ENCODE assay signal across 9 cellular contexts in genomic region chr11:60345489-60345888, GRCh38. TPM values are rescaled to one million over a fixed set of nuclear protein-coding genes. Genes with fewer than 3 reads are reported as not detected.
DNase-seq lines count a peak whose midpoint lies in the region; ATAC-seq, FAIRE-seq and TF ChIP-seq lines count a peak whose summit lies in the region.
"Had no signal": no experiment of that assay in that cellular context is flagged by ENCODE, and none has a peak within 500 bp of the region (broad histone marks: within the 10 kb centered on the region; RNA-seq: fewer than 3 reads in every experiment).

No MANE protein-coding gene starts in this region.

- H3K9me3 Mint-ChIP-seq in neural crest cell, result peaks cover 2% of the 10 kb centered on the region

- no peak overlapping the region for H3K4me3 Mint-ChIP-seq in neural crest cell

- no peaks in the 10 kb centered on the region for H3K79me2 ChIP-seq in K562 (ENCODE audit: control insufficient read depth, insufficient read depth, low read length)

- TF ChIP-seq CTCF in K562 (IDR thresholded peaks at IDR 0.05 in 2 of 3, conservative IDR thresholded peaks at IDR 0.05 in 1 of 3; ENCODE audit: insufficient read depth in 2 of 3, low read depth in 1 of 3, low read length in 3 of 3) (peak; percentile 61 to 68 (median 62)), neural crest cell (conservative IDR thresholded peaks at IDR 0.05) (peak; percentile 56)

- DNase-seq in NCI-H146 (lab: John Stamatoyannopoulos, UW) (peak; percentile 8), NCI-H146 treated with DMSO at 0.1 percent for 48 hours (lab: John Stamatoyannopoulos, UW; ENCODE audit: unreplicated experiment) (no peak), KBM-7 (peak; percentile 50), K562 (ENCODE audit: extremely low read depth in 1 of 4, low spot score in 3 of 4) (peak in 2 of 4 experiments; percentile 18 to 52), neural crest cell (ENCODE audit: low read depth, low spot score) (peak; percentile 20), HuH-7.5 (ENCODE audit: low spot score) (no peak)
- no peak for DNase-seq in activated CD4-positive, CD25-positive, alpha-beta regulatory T cell (lab: John Stamatoyannopoulos, UW)

- FAIRE-seq in K562 (lab: Jason Lieb, UNC), result peak; percentile 57

- H3K27me3 ChIP-seq in K562 (ENCODE audit: control insufficient read depth in 2 of 2, insufficient read depth in 2 of 2, low read length in 2 of 2), result no peaks in the 10 kb centered on the region

- intact Hi-C loops in K562 (cut with micrococcal nuclease), result no loop called here

- no peaks in the 10 kb centered on the region for H3K4me1 ChIP-seq in K562 (replicated peaks in 1 of 2; ENCODE audit: control insufficient read depth in 2 of 2, insufficient read depth in 2 of 2, low read length in 2 of 2)

- no peak overlapping the region for H3K27ac ChIP-seq in K562 (ENCODE audit: extremely low read depth, low read depth, low read length)

- H3K36me3 ChIP-seq in K562 (ENCODE audit: control insufficient read depth, insufficient read depth, low read length), result no peaks in the 10 kb centered on the region

- H3K27ac Mint-ChIP-seq in neural crest cell (ENCODE audit: unreplicated experiment), result no peak overlapping the region

- no peak overlapping the region for H2AFZ ChIP-seq in K562 (ENCODE audit: low read depth, low read length)

- H3K9ac ChIP-seq in K562 (ENCODE audit: insufficient read depth in 1 of 2, low read depth in 2 of 2, low read length in 2 of 2), result no peak overlapping the region

- no peaks in the 10 kb centered on the region for H4K20me1 ChIP-seq in K562 (replicated peaks; ENCODE audit: control insufficient read depth, insufficient read depth, low read length)

- H3K36me3 Mint-ChIP-seq in neural crest cell (ENCODE audit: low read depth), result no peaks in the 10 kb centered on the region

- H3K9me3 ChIP-seq in K562 (replicated peaks; ENCODE audit: control insufficient read depth, insufficient read depth, low read depth, low read length), result no peaks in the 10 kb centered on the region

- H3K4me2 ChIP-seq in K562 (ENCODE audit: insufficient read depth, low read length), result no peak overlapping the region

- H3K27me3 Mint-ChIP-seq in neural crest cell (ENCODE audit: low read depth), result no peaks in the 10 kb centered on the region

- ATAC-seq in K562 (peak; percentile 83), HG02588 (IDR thresholded peaks at IDR 0.05; ENCODE audit: unreplicated experiment) (no peak)

- no TSS peak for BruUV-seq in K562 (replicated peaks; lab: Mats Ljungman, UMichigan)

- H3K4me1 Mint-ChIP-seq in neural crest cell, result peaks cover 7% of the 10 kb centered on the region

- in situ Hi-C loops in KBM-7 (cut with MboI; ENCODE audit: low pct_unique_long_range_greater_than_20kb, low sequenced_read_pairs), result loop anchor here (10.0 kb wide), 1 partner anchor 139 kb away; no protein-coding TSS in a partner anchor
- in situ Hi-C loops in K562 (cut with MboI), result no loop called here

- CTCF ChIA-PET in K562 (lab: Yijun Ruan, JAX; ENCODE audit: low intra/inter-chr PET ratio), result no interaction called here

- H3K4me3 ChIP-seq in K562, result no peak overlapping the region

- TF ChIP-seq EP300 in K562 (IDR thresholded peaks at IDR 0.05; ENCODE audit: low read length), result no peak

- POLR2A ChIA-PET in K562 (lab: Yijun Ruan, JAX), result interaction anchor here (0.6 kb wide), 2 partner anchors 13 to 677 kb away, joined by 3 read pairs; partner anchors contain the start of gene PATL1

- TF ChIP-seq POLR2A in K562 (conservative IDR thresholded peaks at IDR 0.05), result no peak

- no peaks in the 10 kb centered on the region for H3K9me1 ChIP-seq in K562 (ENCODE audit: control insufficient read depth, insufficient read depth, low read length)

- peak; percentile 39 to 62 for TF ChIP-seq RAD21 in K562 (CRISPR knock-in tag; conservative IDR thresholded peaks at IDR 0.05 in 1 of 2, IDR thresholded peaks at IDR 0.05 in 1 of 2)

TF ChIP-seq in K562, 482 proteins besides CTCF, POLR2A, EP300 and RAD21 (continues in another document):
- TF ChIP-seq IRF2 (CRISPR knock-in tag; IDR thresholded peaks at IDR 0.05), result no peak
- peak; percentile 30; the same call in 1 of the 2 replicates for TF ChIP-seq SMC3 (conservative IDR thresholded peaks at IDR 0.05; ENCODE audit: insufficient read depth, low read depth, low read length)
- no peak for TF ChIP-seq BCL6 (CRISPR knock-in tag; IDR thresholded peaks at IDR 0.05)
- TF ChIP-seq MITF (IDR thresholded peaks at IDR 0.05), result no peak

RNA-seq across cellular contexts. Expression of gene MS4A6E, which starts 18.4 kb away (rescaled TPM):
- total RNA-seq in K562 (2011; cell fraction: chromatin; rRNA removed; ENCODE audit: low replicate concordance), result not detected in 2 replicates
- total RNA-seq in K562 (2011; cell fraction: nucleolus; rRNA removed), result not detected in 2 replicates
- not detected in 2 replicates for total RNA-seq in K562 (2011; cell fraction: nucleoplasm; rRNA removed)
- total RNA-seq in K562 (2014; rRNA removed) (not detected in 2 replicates), K562 (2014; rRNA removed; fragmentation: Illumina TruSeq; extraction: Trizol) (not detected in 2 replicates), K562 (2015; rRNA removed; fragmentation: Illumina TruSeq; extraction: Trizol) (not detected in 2 replicates), K562 (2021) (not detected in 2 replicates), neural crest cell (not detected in 2 replicates)
- polyA plus RNA-seq in K562 (2011; rRNA removed) (0.46 TPM in 1 of 2 replicates, not detected in the other), K562 (2014; fragmentation: Illumina TruSeq; extraction: Trizol) (not detected in 2 replicates), K562 (2014; fragmentation: Nextera tagmentation; extraction: Ambion mirVana) (under 1 TPM; 0.13 to 0.15 TPM), K562 (2014; rRNA removed) (not detected in 2 replicates)
- 0.63 TPM in 1 of 2 replicates, not detected in the other for polyA plus RNA-seq in K562 (2011; cell fraction: cytosol; rRNA removed)
- polyA plus RNA-seq in K562 (2011; cell fraction: nucleus; rRNA removed), result 0.59 TPM in 1 of 2 replicates, not detected in the other
- not detected in 2 replicates for polyA plus RNA-seq in K562 (2012)
- polyA minus RNA-seq in K562 (2011; rRNA and poly(A)+ RNA removed), result not detected in 2 replicates
- not detected in 2 replicates for polyA minus RNA-seq in K562 (2011; cell fraction: cytosol; rRNA and poly(A)+ RNA removed)
- polyA minus RNA-seq in K562 (2011; cell fraction: nucleus; rRNA and poly(A)+ RNA removed), result not detected in 2 replicates
- polyA plus RNA-seq: AG04450 had no signal

RNA-seq across cellular contexts. Expression of gene MS4A7, which starts 32.8 kb away (rescaled TPM):
- total RNA-seq in K562 (2011; cell fraction: chromatin; rRNA removed; ENCODE audit: low replicate concordance), result not detected in 2 replicates
- total RNA-seq in K562 (2011; cell fraction: nucleolus; rRNA removed), result not detected in 2 replicates
- total RNA-seq in K562 (2011; cell fraction: nucleoplasm; rRNA removed), result not detected in 2 replicates
- not detected in 2 replicates for total RNA-seq in K562 (2014; rRNA removed)
- total RNA-seq in K562 (2014; rRNA removed; fragmentation: Illumina TruSeq; extraction: Trizol), result not detected in 2 replicates
- not detected in 2 replicates for total RNA-seq in K562 (2015; rRNA removed; fragmentation: Illumina TruSeq; extraction: Trizol)
- total RNA-seq in K562 (2021), result 0.20 TPM in 1 of 2 replicates, not detected in the other
- not detected in 2 replicates for polyA plus RNA-seq in K562 (2011; rRNA removed)
- not detected in 2 replicates for polyA plus RNA-seq in K562 (2011; cell fraction: cytosol; rRNA removed)
- polyA plus RNA-seq in K562 (2011; cell fraction: nucleus; rRNA removed), result not detected in 2 replicates
- not detected in 2 replicates for polyA plus RNA-seq in K562 (2012)
- polyA plus RNA-seq in K562 (2014; fragmentation: Illumina TruSeq; extraction: Trizol), result not detected in 2 replicates
- polyA plus RNA-seq in K562 (2014; fragmentation: Nextera tagmentation; extraction: Ambion mirVana), result not detected
- not detected in 2 replicates for polyA plus RNA-seq in K562 (2014; rRNA removed)
- not detected in 2 replicates for polyA minus RNA-seq in K562 (2011; rRNA and poly(A)+ RNA removed)
- polyA minus RNA-seq in K562 (2011; cell fraction: cytosol; rRNA and poly(A)+ RNA removed), result not detected in 2 replicates
- polyA minus RNA-seq in K562 (2011; cell fraction: nucleus; rRNA and poly(A)+ RNA removed), result not detected in 2 replicates
- total RNA-seq in neural crest cell, result not detected in 2 replicates
- polyA plus RNA-seq: AG04450 had no signal

RNA-seq across cellular contexts. Expression of gene MS4A14, which starts 50.8 kb away (rescaled TPM):
- total RNA-seq in K562 (2011; cell fraction: chromatin; rRNA removed; ENCODE audit: low replicate concordance), result not detected in 2 replicates
- not detected in 2 replicates for total RNA-seq in K562 (2011; cell fraction: nucleolus; rRNA removed)
- total RNA-seq in K562 (2011; cell fraction: nucleoplasm; rRNA removed), result not detected in 2 replicates
- total RNA-seq in K562 (2014; rRNA removed), result not detected in 2 replicates
- not detected in 2 replicates for total RNA-seq in K562 (2014; rRNA removed; fragmentation: Illumina TruSeq; extraction: Trizol)
- not detected in 2 replicates for total RNA-seq in K562 (2015; rRNA removed; fragmentation: Illumina TruSeq; extraction: Trizol)
- not detected in 2 replicates for total RNA-seq in K562 (2021)
- polyA plus RNA-seq in K562 (2011; rRNA removed), result not detected in 2 replicates
- polyA plus RNA-seq in K562 (2011; cell fraction: cytosol; rRNA removed), result not detected in 2 replicates
- not detected in 2 replicates for polyA plus RNA-seq in K562 (2011; cell fraction: nucleus; rRNA removed)
- not detected in 2 replicates for polyA plus RNA-seq in K562 (2012)
- not detected in 2 replicates for polyA plus RNA-seq in K562 (2014; fragmentation: Illumina TruSeq; extraction: Trizol)
- polyA plus RNA-seq in K562 (2014; fragmentation: Nextera tagmentation; extraction: Ambion mirVana), result not detected
- polyA plus RNA-seq in K562 (2014; rRNA removed), result not detected in 2 replicates
- not detected in 2 replicates for polyA minus RNA-seq in K562 (2011; rRNA and poly(A)+ RNA removed)
- not detected in 2 replicates for polyA minus RNA-seq in K562 (2011; cell fraction: cytosol; rRNA and poly(A)+ RNA removed)
- not detected in 2 replicates for polyA minus RNA-seq in K562 (2011; cell fraction: nucleus; rRNA and poly(A)+ RNA removed)
- total RNA-seq in neural crest cell, result not detected in 2 replicates
- polyA plus RNA-seq: AG04450 had no signal

Comparison
In these comparisons a context has a peak if more than half of its experiments do, and no peak if none do; other contexts are left out.
1. DNase-seq: peak in NCI-H146 (single experiment), KBM-7 (single experiment) and neural crest cell (single experiment); none in NCI-H146 treated with DMSO at 0.1 percent for 48 hours (single experiment), activated CD4-positive, CD25-positive, alpha-beta regulatory T cell (0 of 4) and HuH-7.5 (single experiment).